Comparison of ENCODE assay signal across 5 cellular contexts in the genomic region with DNA sequence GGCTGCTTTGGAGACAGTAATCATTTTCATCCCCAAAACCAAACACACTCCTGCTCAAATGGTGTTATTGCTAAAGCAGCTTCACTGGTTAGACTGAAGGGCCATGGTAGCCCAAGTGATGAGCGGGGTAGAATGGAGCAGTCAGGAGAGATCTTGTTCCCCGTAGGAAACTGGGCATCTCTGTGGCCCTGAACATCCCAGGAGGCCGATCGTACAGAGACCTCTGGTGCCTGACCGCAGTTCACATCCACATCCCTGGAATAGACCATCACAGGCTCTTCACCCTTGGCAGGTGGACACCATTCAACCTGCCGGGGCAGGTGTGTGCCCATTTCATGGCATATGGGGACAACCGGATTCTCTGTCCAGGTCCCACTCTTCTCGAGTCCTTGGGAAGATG. TPM values are rescaled to one million over a fixed set of nuclear protein-coding genes. Genes with fewer than 3 reads are reported as not detected.
"Had no signal": no experiment of that assay in that cellular context is flagged by ENCODE, and none has a peak within 500 bp of the region (broad histone marks: within the 10 kb centered on the region; RNA-seq: fewer than 3 reads in every experiment).

No MANE protein-coding gene starts in this region.

RNA-seq across cellular contexts. Expression of gene USP6, which starts 13.9 kb away (rescaled TPM):
- total RNA-seq: MCF 10A, NCI-H460, RPMI7951, SJCRH30, SK-MEL-5 had no signal

RNA-seq across cellular contexts. Expression of gene ZFP3, which starts 51.5 kb away (rescaled TPM):
- total RNA-seq: MCF 10A, NCI-H460, SK-MEL-5 had no signal
